In the genomic region with DNA sequence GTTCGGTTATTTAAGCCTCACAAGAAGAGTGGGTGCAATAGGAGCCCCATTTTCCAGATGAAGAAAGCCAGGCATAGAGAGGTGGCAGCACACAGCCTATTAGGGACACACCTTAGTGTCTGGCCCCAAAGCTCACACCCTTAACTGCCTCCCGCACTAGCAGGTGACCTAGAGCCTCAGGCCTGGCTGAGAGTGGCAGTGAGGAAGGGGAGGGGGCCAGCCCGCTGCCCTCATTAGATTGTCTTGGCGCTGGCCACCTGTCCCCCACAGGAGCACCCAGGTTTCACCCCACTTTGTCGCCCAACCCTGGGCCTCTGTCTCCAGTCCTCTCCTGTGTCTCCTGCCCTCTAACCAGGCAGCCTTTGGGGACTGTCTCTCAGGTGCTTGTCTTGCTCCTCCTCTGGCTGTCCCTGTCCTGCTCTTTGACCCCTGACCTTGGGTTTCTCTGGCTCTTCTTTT, we compare ENCODE assay signal across 1 cellular context.
TF ChIP-seq lines count a peak whose summit lies in the region.

No MANE protein-coding gene starts in this region.

TF ChIP-seq in HepG2, 621 proteins besides CTCF, POLR2A, EP300 and RAD21:
- no peak for TF ChIP-seq MED8 (CRISPR knock-in tag; IDR thresholded peaks at IDR 0.05; ENCODE audit: insufficient replicate concordance)
- TF ChIP-seq PHF21A (CRISPR knock-in tag; IDR thresholded peaks at IDR 0.05), result 0 out of 2 replicates have a peak, but pooled peaks have one; percentile 22
- TF ChIP-seq NR2F6 (IDR thresholded peaks at IDR 0.05), result peak; percentile 75
- TF ChIP-seq NR2F6 (CRISPR knock-in tag; IDR thresholded peaks at IDR 0.05), result peak; percentile 39; the same call in 1 of the 2 replicates
- TF ChIP-seq RARA (CRISPR knock-in tag; IDR thresholded peaks at IDR 0.05), result peak; percentile 57
- no peak for TF ChIP-seq SOX6 (IDR thresholded peaks at IDR 0.05)
- TF ChIP-seq SOX6 (CRISPR knock-in tag; IDR thresholded peaks at IDR 0.05), result 0 out of 2 replicates have a peak, but pooled peaks have one; percentile 17
